In genomic region chr19:46022431-46023310, GRCh38 we compare ENCODE assay signal across 26 cellular contexts. TPM values are rescaled to one million over a fixed set of nuclear protein-coding genes. Genes with fewer than 3 reads are reported as not detected.
DNase-seq lines count a peak whose midpoint lies in the region; ATAC-seq and TF ChIP-seq lines count a peak whose summit lies in the region.
"Had no signal": no experiment of that assay in that cellular context is flagged by ENCODE, and none has a peak within 500 bp of the region (broad histone marks: within the 10 kb centered on the region; RNA-seq: fewer than 3 reads in every experiment).

A gene with protein sequence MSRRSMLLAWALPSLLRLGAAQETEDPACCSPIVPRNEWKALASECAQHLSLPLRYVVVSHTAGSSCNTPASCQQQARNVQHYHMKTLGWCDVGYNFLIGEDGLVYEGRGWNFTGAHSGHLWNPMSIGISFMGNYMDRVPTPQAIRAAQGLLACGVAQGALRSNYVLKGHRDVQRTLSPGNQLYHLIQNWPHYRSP (minus strand): TSS chr19:46023053. CDS start chr19:46023021, 32 bp downstream.

- no peak within 1 kb of the TSS for H3K4ac ChIP-seq in H9 (ENCODE audit: low read depth, low read length)

- no CpG with 5 or more reads among the region's 47 CpGs for WGBS in H9 (ENCODE audit: extremely low coverage, insufficient read length, low lambda C conversion rate)
- WGBS in psoas muscle, 3 donors, result 14 to 27% (median 20%) methylated on average over 40 to 47 of the region's 47 CpGs

- no peak within 1 kb of the TSS for H2AFZ ChIP-seq in H9 (ENCODE audit: low read length)

- ATAC-seq in psoas muscle, result peak in 3 of 4 donors; percentile 7 to 23 (median 21)
- ATAC-seq in GM18907 (IDR thresholded peaks at IDR 0.05; ENCODE audit: unreplicated experiment), result no peak
- ATAC-seq: activated CD4-positive, alpha-beta T cell treated with anti-CD3 and anti-CD28 coated beads for 36 hours; gastroesophageal sphincter; GM12878; PC-3; T-cell had no signal

- H3K4me1 Mint-ChIP-seq in H9, result peaks cover 10 to 19% of the 10 kb centered on the region in 2 experiments

- no peak for TF ChIP-seq CTCF in H9 (conservative IDR thresholded peaks at IDR 0.05)
- no peak for TF ChIP-seq CTCF in psoas muscle (IDR thresholded peaks at IDR 0.05)

- H3K27ac Mint-ChIP-seq in H9, result peak within 1 kb of the TSS in 2 of 3 experiments; percentile 28 to 85; a peak in 2 of 7 replicates
- H3K27ac Mint-ChIP-seq: activated CD4-positive, alpha-beta T cell treated with anti-CD3 and anti-CD28 coated beads for 36 hours; activated naive CD8-positive, alpha-beta T cell treated with anti-CD3 and anti-CD28 coated beads, Interleukin-2, amount 10 ng/mL, durations not matched to agents 7 days and 5 days; activated T-helper 2 cell treated with anti-CD3 and anti-CD28 coated beads, Interferon-gamma antibody, Interleukin-2, Interleukin-4, amounts not matched to agents 10 μg/mL and 5 μg/mL and 100 μg/mL, durations not matched to agents 14 hours and 24 hours and 36 hours; T-cell had no signal

- DNase-seq in H9, result peak; percentile 56
- DNase-seq in islet precursor cell, result peak; percentile 53
- DNase-seq in psoas muscle, result no peak
- DNase-seq in foreskin melanocyte, result no peak
- DNase-seq in NCI-H2081 (lab: John Stamatoyannopoulos, UW), result no peak
- no peak for DNase-seq in GOT3 (lab: John Stamatoyannopoulos, UW)
- DNase-seq: activated CD4-positive, alpha-beta T cell treated with anti-CD3 and anti-CD28 coated beads for 36 hours; activated naive CD8-positive, alpha-beta T cell treated with anti-CD3 and anti-CD28 coated beads, Interleukin-2, amount 10 ng/mL, durations not matched to agents 7 days and 5 days; CD4-positive, CD25-positive, alpha-beta regulatory T cell; DMS53; effector CD8-positive, alpha-beta T cell; Kasumi-1; left cardiac atrium; midbrain; NCI-H1105; NCI-H69; PC-3 had no signal

- no peak within 1 kb of the TSS; the same call in 1 of the 2 replicates for H2BK15ac ChIP-seq in H9 (ENCODE audit: low read depth, low read length)

- H3K36me3 Mint-ChIP-seq in H9 (ENCODE audit: insufficient read depth in 1 of 3, low read depth in 3 of 3), result peaks cover 4 to 14% (median 13%) of the 10 kb centered on the region in 3 experiments; a peak in 5 of 7 replicates
- H3K36me3 Mint-ChIP-seq: activated naive CD8-positive, alpha-beta T cell treated with anti-CD3 and anti-CD28 coated beads, Interleukin-2, amount 10 ng/mL, durations not matched to agents 7 days and 5 days; CD4-positive, CD25-positive, alpha-beta regulatory T cell; T-cell had no signal

- H2BK120ac ChIP-seq in H9 (ENCODE audit: low read depth, low read length, poor library complexity, severe bottlenecking), result no peak within 1 kb of the TSS

- H3K79me1 ChIP-seq in H9 (ENCODE audit: insufficient read depth, low read depth, low read length, poor library complexity, severe bottlenecking), result no peaks in the 10 kb centered on the region

- peak within 1 kb of the TSS; percentile 57; the same call in 1 of the 2 replicates for H3K14ac ChIP-seq in H9 (ENCODE audit: insufficient read depth, low read length)

- no peak within 1 kb of the TSS for H4K5ac ChIP-seq in H9 (ENCODE audit: insufficient read length, low read depth, low read length)

- no peaks in the 10 kb centered on the region for H3K79me2 ChIP-seq in H9 (ENCODE audit: insufficient read depth, low read length)

- H4K20me1 ChIP-seq in BLaER1 (peaks cover 12% of the 10 kb centered on the region; the same call in 1 of the 2 replicates), H9 (ENCODE audit: control insufficient read depth, insufficient read depth, insufficient read length) (no peaks in the 10 kb centered on the region)

- peaks cover 11% of the 10 kb centered on the region for H3K36me3 ChIP-seq in BLaER1
- H3K36me3 ChIP-seq in psoas muscle (ENCODE audit: insufficient read depth in 1 of 2, low read depth in 1 of 2), result no peaks in the 10 kb centered on the region

- H3K4me3 ChIP-seq in BLaER1, result no peak within 1 kb of the TSS
- no peak within 1 kb of the TSS for H3K4me3 ChIP-seq in psoas muscle
- H3K4me3 ChIP-seq: esophagus muscularis mucosa, gastroesophageal sphincter, GM12878 had no signal

- no peak within 1 kb of the TSS for H3T11ph ChIP-seq in H9 (ENCODE audit: low read length)

- H3K9me3 ChIP-seq in BLaER1, result no peaks in the 10 kb centered on the region
- H3K9me3 ChIP-seq in H9 (ENCODE audit: control insufficient read depth, low read depth, low read length), result no peaks in the 10 kb centered on the region
- H3K9me3 ChIP-seq in psoas muscle, result no peaks in the 10 kb centered on the region
- H3K9me3 ChIP-seq: esophagus muscularis mucosa, gastroesophageal sphincter had no signal

- H3K9ac ChIP-seq in BLaER1, result no peak within 1 kb of the TSS
- H3K9ac ChIP-seq in H9 (ENCODE audit: extremely low read depth, insufficient read length, low read length), result no peak within 1 kb of the TSS

- H3K27me3 ChIP-seq in BLaER1 (no peaks in the 10 kb centered on the region), H9 (ENCODE audit: insufficient read depth, low read length) (no peaks in the 10 kb centered on the region), psoas muscle (ENCODE audit: insufficient read depth in 3 of 3, low read length in 2 of 3) (peaks cover 0 to 49% (median 5%) of the 10 kb centered on the region in 3 donors)

- H2AK5ac ChIP-seq in H9 (ENCODE audit: insufficient read length, low read length), result no peak within 1 kb of the TSS

- H3K18ac ChIP-seq in H9 (ENCODE audit: insufficient read length, low read depth, low read length), result no peak within 1 kb of the TSS

- H3K27ac ChIP-seq in BLaER1, result no peak within 1 kb of the TSS
- no peak within 1 kb of the TSS for H3K27ac ChIP-seq in H9 (ENCODE audit: insufficient read length, low read depth, low read length)
- no peak within 1 kb of the TSS for H3K27ac ChIP-seq in psoas muscle
- H3K27ac ChIP-seq: esophagus muscularis mucosa, gastroesophageal sphincter had no signal

- H3K4me1 ChIP-seq in BLaER1 (peaks cover 19% of the 10 kb centered on the region), H9 (ENCODE audit: insufficient read depth, low read length) (no peaks in the 10 kb centered on the region), psoas muscle (no peaks in the 10 kb centered on the region)
- H3K4me1 ChIP-seq: gastroesophageal sphincter had no signal

- H3K23me2 ChIP-seq in H9 (ENCODE audit: insufficient read length, low read depth, low read length, poor library complexity, severe bottlenecking), result no peaks in the 10 kb centered on the region

- H3K9me3 Mint-ChIP-seq in H9, result peaks cover 3 to 4% of the 10 kb centered on the region in 2 experiments; a peak in 2 of 5 replicates
- H3K9me3 Mint-ChIP-seq: activated naive CD8-positive, alpha-beta T cell treated with anti-CD3 and anti-CD28 coated beads, Interleukin-2, amount 10 ng/mL, durations not matched to agents 7 days and 5 days; activated T-helper 2 cell treated with anti-CD3 and anti-CD28 coated beads, Interferon-gamma antibody, Interleukin-2, Interleukin-4, amounts not matched to agents 10 μg/mL and 5 μg/mL and 100 μg/mL, durations not matched to agents 14 hours and 24 hours and 36 hours had no signal

- no peak within 1 kb of the TSS for H3K56ac ChIP-seq in H9 (ENCODE audit: insufficient read length, low read depth, low read length)

- no peak within 1 kb of the TSS for H4K91ac ChIP-seq in H9 (ENCODE audit: insufficient read length, low read depth, low read length)

- no peak within 1 kb of the TSS for H2BK20ac ChIP-seq in H9 (ENCODE audit: low read depth, low read length, poor library complexity, severe bottlenecking)

- H2BK12ac ChIP-seq in H9 (ENCODE audit: insufficient read length, low read depth, low read length), result no peak within 1 kb of the TSS

- H3K27me3 Mint-ChIP-seq in H9 (ENCODE audit: low read depth), result no peaks in the 10 kb centered on the region

- peak within 1 kb of the TSS in 1 of 2 experiments; percentile 27; a peak in 1 of 5 replicates for H3K4me3 Mint-ChIP-seq in H9
- H3K4me3 Mint-ChIP-seq: activated CD4-positive, alpha-beta T cell treated with anti-CD3 and anti-CD28 coated beads for 36 hours; activated naive CD8-positive, alpha-beta T cell treated with anti-CD3 and anti-CD28 coated beads, Interleukin-2, amount 10 ng/mL, durations not matched to agents 7 days and 5 days; CD4-positive, CD25-positive, alpha-beta regulatory T cell; T-cell had no signal

- intact Hi-C loops in psoas muscle (cut with DNase I), result no loop called here

- no peak within 1 kb of the TSS for H4K8ac ChIP-seq in H9 (replicated peaks; ENCODE audit: insufficient read length, low read depth, low read length)

- H2BK5ac ChIP-seq in H9 (ENCODE audit: insufficient read length, low read length), result no peak within 1 kb of the TSS

- peak within 1 kb of the TSS; percentile 45; the same call in 1 of the 2 replicates for H3K4me2 ChIP-seq in BLaER1
- H3K4me2 ChIP-seq in H9 (ENCODE audit: insufficient read depth, insufficient read length, low read length), result no peak within 1 kb of the TSS

- no peak within 1 kb of the TSS for H3K23ac ChIP-seq in H9 (ENCODE audit: insufficient read length, low read depth, low read length)

RNA-seq across cellular contexts. Expression of the gene that starts here (rescaled TPM):
- total RNA-seq in H9 (2021) (not detected in 2 replicates), psoas muscle (under 1 TPM in 1 of 4 donors, not detected in 3; 0.76 TPM)
- under 1 TPM in 1 of 3 donors, not detected in 2; 0.08 TPM for polyA plus RNA-seq in psoas muscle
- total RNA-seq: activated CD4-positive, alpha-beta T cell treated with anti-CD3 and anti-CD28 coated beads for 36 hours; activated naive CD8-positive, alpha-beta T cell treated with anti-CD3 and anti-CD28 coated beads, Interleukin-2, amount 10 ng/mL, durations not matched to agents 7 days and 5 days; activated T-helper 2 cell treated with anti-CD3 and anti-CD28 coated beads, Interferon-gamma antibody, Interleukin-2, Interleukin-4, amounts not matched to agents 10 μg/mL and 5 μg/mL and 100 μg/mL, durations not matched to agents 14 hours and 24 hours and 36 hours; CD4-positive, CD25-positive, alpha-beta regulatory T cell; gastroesophageal sphincter; GM12878; HT1080; PC-3; T-cell had no signal
- polyA plus RNA-seq: CD4-positive, CD25-positive, alpha-beta regulatory T cell; neural cell had no signal

Comparison
In these comparisons a context has a peak if more than half of its experiments do, and no peak if none do; other contexts are left out.
1. Peak in DNase-seq in H9; RNA of the gene not detected or under 1 TPM.
2. Peak in ATAC-seq in psoas muscle; RNA of the gene not detected or under 1 TPM.